ENCODE assay signal across 29 cellular contexts in genomic region chr6:167965602-167966539, GRCh38. TPM values are rescaled to one million over a fixed set of nuclear protein-coding genes. Genes with fewer than 3 reads are reported as not detected.
DNase-seq lines count a peak whose midpoint lies in the region; ATAC-seq and TF ChIP-seq lines count a peak whose summit lies in the region.
"Had no signal": no experiment of that assay in that cellular context is flagged by ENCODE, and none has a peak within 500 bp of the region (broad histone marks: within the 10 kb centered on the region; RNA-seq: fewer than 3 reads in every experiment).

No MANE protein-coding gene starts in this region.

- H3K27ac ChIP-seq in right atrium auricular region (peak overlapping the region; percentile 38 to 74), mucosa of rectum (ENCODE audit: low read depth in 2 of 2, low read length in 2 of 2) (peak overlapping the region; percentile 70 to 75)
- H3K27ac ChIP-seq: ascending aorta, GM23248, neural progenitor cell, tibial artery had no signal

- no peaks in the 10 kb centered on the region for H3K27me3 Mint-ChIP-seq in activated naive CD8-positive, alpha-beta T cell treated with anti-CD3 and anti-CD28 coated beads, Interleukin-2, amount 10 ng/mL, durations not matched to agents 7 days and 5 days
- H3K27me3 Mint-ChIP-seq in activated naive CD8-positive, alpha-beta T cell treated with anti-CD3 and anti-CD28 coated beads for 36 hours, result no peaks in the 10 kb centered on the region
- no peaks in the 10 kb centered on the region for H3K27me3 Mint-ChIP-seq in type B pancreatic cell
- H3K27me3 Mint-ChIP-seq: activated CD4-positive, alpha-beta T cell treated with anti-CD3 and anti-CD28 coated beads, Interleukin-2, amount 10 ng/mL, durations not matched to agents 24 days and 14 days; activated naive CD4-positive, alpha-beta T cell treated with anti-CD3 and anti-CD28 coated beads, Interleukin-2, amount 50 U/mL, for 24 hours had no signal

- no peak for DNase-seq in activated naive CD8-positive, alpha-beta T cell treated with anti-CD3 and anti-CD28 coated beads, Interleukin-2, amount 10 ng/mL, durations not matched to agents 7 days and 5 days
- DNase-seq in activated naive CD8-positive, alpha-beta T cell treated with anti-CD3 and anti-CD28 coated beads for 36 hours, result no peak
- DNase-seq in right atrium auricular region (ENCODE audit: low spot score) (no peak), type B pancreatic cell (ENCODE audit: extremely low spot score, unreplicated experiment) (no peak), T1000 (lab: John Stamatoyannopoulos, UW) (no peak), NCI-H510A (lab: John Stamatoyannopoulos, UW) (no peak), NCI-H69 (lab: John Stamatoyannopoulos, UW) (no peak)
- DNase-seq: 8988T; activated CD4-positive, alpha-beta T cell treated with anti-CD3 and anti-CD28 coated beads, Interleukin-2, amount 10 ng/mL, durations not matched to agents 24 days and 14 days; COR-L47; effector CD4-positive, alpha-beta T cell; erythroblast; foreskin melanocyte; GM23248; NCI-H1105; NCI-H2029; NCI-H226; NCI-H82; SHP77 treated with DMSO at 0.1 percent for 48 hours; spleen; stimulated activated CD4-positive, alpha-beta T cell treated with anti-CD3 and anti-CD28 coated beads, Interleukin-4, amount 100 ng/mL, for 1 hour; stimulated activated naive CD8-positive, alpha-beta T cell treated with anti-CD3 and anti-CD28 coated beads, Interleukin-15, Interleukin-2, amounts not matched to agents 100 U/mL and 50 U/mL, for 24 hours; tibial artery had no signal

- H3K9ac ChIP-seq in mucosa of rectum (ENCODE audit: low read depth in 1 of 2, low read length in 2 of 2), result peak overlapping the region in 1 of 2 donors; percentile 44
- H3K9ac ChIP-seq: GM23248, neural progenitor cell had no signal

- H3K36me3 Mint-ChIP-seq in activated naive CD8-positive, alpha-beta T cell treated with anti-CD3 and anti-CD28 coated beads, Interleukin-2, amount 10 ng/mL, durations not matched to agents 7 days and 5 days, result peaks cover 19% of the 10 kb centered on the region
- H3K36me3 Mint-ChIP-seq in activated naive CD8-positive, alpha-beta T cell treated with anti-CD3 and anti-CD28 coated beads for 36 hours, result no peaks in the 10 kb centered on the region
- peaks cover 53% of the 10 kb centered on the region for H3K36me3 Mint-ChIP-seq in type B pancreatic cell
- H3K36me3 Mint-ChIP-seq: activated naive CD4-positive, alpha-beta T cell treated with anti-CD3 and anti-CD28 coated beads, Interleukin-2, amount 50 U/mL, for 24 hours had no signal

- no peaks in the 10 kb centered on the region for H3K9me3 Mint-ChIP-seq in activated naive CD8-positive, alpha-beta T cell treated with anti-CD3 and anti-CD28 coated beads, Interleukin-2, amount 10 ng/mL, durations not matched to agents 7 days and 5 days
- no peaks in the 10 kb centered on the region for H3K9me3 Mint-ChIP-seq in activated naive CD8-positive, alpha-beta T cell treated with anti-CD3 and anti-CD28 coated beads for 36 hours
- H3K9me3 Mint-ChIP-seq in type B pancreatic cell, result no peaks in the 10 kb centered on the region
- H3K9me3 Mint-ChIP-seq: activated CD4-positive, alpha-beta T cell treated with anti-CD3 and anti-CD28 coated beads, Interleukin-2, amount 10 ng/mL, durations not matched to agents 24 days and 14 days; activated naive CD4-positive, alpha-beta T cell treated with anti-CD3 and anti-CD28 coated beads, Interleukin-2, amount 50 U/mL, for 24 hours; neural progenitor cell had no signal

- H3K4me3 ChIP-seq in right atrium auricular region (peak overlapping the region in 1 of 2 donors; percentile 4), mucosa of rectum (ENCODE audit: low read length in 2 of 2) (no peak overlapping the region)
- H3K4me3 ChIP-seq: ascending aorta, GM23248, neural progenitor cell, spleen, tibial artery had no signal

- H3K27ac Mint-ChIP-seq in activated naive CD8-positive, alpha-beta T cell treated with anti-CD3 and anti-CD28 coated beads, Interleukin-2, amount 10 ng/mL, durations not matched to agents 7 days and 5 days, result peak overlapping the region; percentile 42
- H3K27ac Mint-ChIP-seq in activated naive CD8-positive, alpha-beta T cell treated with anti-CD3 and anti-CD28 coated beads for 36 hours, result no peak overlapping the region
- peak overlapping the region; percentile 36 for H3K27ac Mint-ChIP-seq in type B pancreatic cell
- H3K27ac Mint-ChIP-seq: activated CD4-positive, alpha-beta T cell treated with anti-CD3 and anti-CD28 coated beads, Interleukin-2, amount 10 ng/mL, durations not matched to agents 24 days and 14 days; activated naive CD4-positive, alpha-beta T cell treated with anti-CD3 and anti-CD28 coated beads, Interleukin-2, amount 50 U/mL, for 24 hours had no signal

- ATAC-seq in activated naive CD8-positive, alpha-beta T cell treated with anti-CD3 and anti-CD28 coated beads, Interleukin-2, amount 10 ng/mL, durations not matched to agents 7 days and 5 days (ENCODE audit: low read depth), result no peak
- ATAC-seq: stimulated activated naive CD8-positive, alpha-beta T cell treated with anti-CD3 and anti-CD28 coated beads, Interleukin-15, Interleukin-2, amounts not matched to agents 100 U/mL and 50 U/mL, for 24 hours had no signal

- H3K4me3 Mint-ChIP-seq in activated naive CD8-positive, alpha-beta T cell treated with anti-CD3 and anti-CD28 coated beads, Interleukin-2, amount 10 ng/mL, durations not matched to agents 7 days and 5 days, result no peak overlapping the region
- no peak overlapping the region for H3K4me3 Mint-ChIP-seq in activated naive CD8-positive, alpha-beta T cell treated with anti-CD3 and anti-CD28 coated beads for 36 hours
- no peak overlapping the region for H3K4me3 Mint-ChIP-seq in type B pancreatic cell
- H3K4me3 Mint-ChIP-seq: activated CD4-positive, alpha-beta T cell treated with anti-CD3 and anti-CD28 coated beads, Interleukin-2, amount 10 ng/mL, durations not matched to agents 24 days and 14 days; activated naive CD4-positive, alpha-beta T cell treated with anti-CD3 and anti-CD28 coated beads, Interleukin-2, amount 50 U/mL, for 24 hours; neural progenitor cell had no signal

- H3K36me3 ChIP-seq in right atrium auricular region (peaks cover 60% of the 10 kb centered on the region), mucosa of rectum (ENCODE audit: control insufficient read depth in 2 of 2, insufficient read depth in 2 of 2, low read length in 2 of 2) (peaks cover 43 to 47% of the 10 kb centered on the region in 2 donors)

- no peaks in the 10 kb centered on the region for H3K9me3 ChIP-seq in right atrium auricular region
- H3K9me3 ChIP-seq in mucosa of rectum (ENCODE audit: control insufficient read depth in 2 of 2, low read length in 2 of 2), result peaks cover 0 to 2% of the 10 kb centered on the region in 2 donors
- H3K9me3 ChIP-seq: ascending aorta, spleen, tibial artery had no signal

- POLR2A ChIA-PET in activated naive CD8-positive, alpha-beta T cell treated with anti-CD3 and anti-CD28 coated beads, Interleukin-2, amount 10 ng/mL, durations not matched to agents 7 days and 5 days (lab: Charles Lee), result no interaction called here

- H3K27me3 ChIP-seq in right atrium auricular region (no peaks in the 10 kb centered on the region), mucosa of rectum (ENCODE audit: control insufficient read depth in 2 of 2, insufficient read depth in 2 of 2, low read length in 2 of 2) (no peaks in the 10 kb centered on the region)
- H3K27me3 ChIP-seq: ascending aorta, neural progenitor cell, spleen, tibial artery had no signal

- H3K4me1 Mint-ChIP-seq in activated naive CD8-positive, alpha-beta T cell treated with anti-CD3 and anti-CD28 coated beads, Interleukin-2, amount 10 ng/mL, durations not matched to agents 7 days and 5 days, result peaks cover 4% of the 10 kb centered on the region
- no peaks in the 10 kb centered on the region for H3K4me1 Mint-ChIP-seq in activated naive CD8-positive, alpha-beta T cell treated with anti-CD3 and anti-CD28 coated beads for 36 hours
- H3K4me1 Mint-ChIP-seq in type B pancreatic cell (ENCODE audit: unreplicated experiment), result peaks cover 25% of the 10 kb centered on the region
- H3K4me1 Mint-ChIP-seq: activated naive CD4-positive, alpha-beta T cell treated with anti-CD3 and anti-CD28 coated beads, Interleukin-2, amount 50 U/mL, for 24 hours had no signal

- H3K4me1 ChIP-seq in right atrium auricular region (no peaks in the 10 kb centered on the region), mucosa of rectum (ENCODE audit: control insufficient read depth in 2 of 2, insufficient read depth in 2 of 2, low read length in 2 of 2) (peaks cover 16 to 41% of the 10 kb centered on the region in 2 donors)
- H3K4me1 ChIP-seq: ascending aorta, neural progenitor cell, tibial artery had no signal

- TF ChIP-seq CTCF in right atrium auricular region (IDR thresholded peaks at IDR 0.05), result no peak
- TF ChIP-seq CTCF in type B pancreatic cell (conservative IDR thresholded peaks at IDR 0.05), result no peak

RNA-seq across cellular contexts. Expression of gene KIF25, which starts 31.6 kb away (rescaled TPM):
- total RNA-seq in activated naive CD8-positive, alpha-beta T cell treated with anti-CD3 and anti-CD28 coated beads, Interleukin-2, amount 10 ng/mL, durations not matched to agents 7 days and 5 days, result not detected
- not detected for total RNA-seq in activated naive CD8-positive, alpha-beta T cell treated with anti-CD3 and anti-CD28 coated beads for 36 hours
- total RNA-seq in right atrium auricular region (not detected), type B pancreatic cell (ENCODE audit: low replicate concordance) (not detected in 2 replicates)
- total RNA-seq: activated CD4-positive, alpha-beta T cell treated with anti-CD3 and anti-CD28 coated beads, Interleukin-2, amount 10 ng/mL, durations not matched to agents 24 days and 14 days; ascending aorta; GM23248; OCI-LY7; pulmonary artery endothelial cell had no signal
